3 cellular contexts compared by ENCODE assay signal in the genomic region with DNA sequence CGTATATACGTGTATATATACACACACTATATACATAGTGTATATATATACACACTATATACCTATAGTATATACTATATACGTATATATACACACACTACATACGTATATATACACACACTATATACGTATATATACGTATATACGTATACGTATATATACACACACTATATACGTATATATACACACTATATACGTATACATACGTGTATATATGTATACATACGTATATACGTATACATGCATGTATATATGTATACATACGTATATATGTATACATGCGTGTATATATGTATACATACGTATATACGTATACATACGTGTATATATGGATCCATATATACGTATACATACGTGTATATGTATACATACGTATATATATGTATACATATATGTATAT.
A peak's percentile ranks its signal among the peaks of the same experiment; 100 is the strongest.
TF ChIP-seq lines count a peak whose summit lies in the region.

No MANE protein-coding gene starts in this region.

TF ChIP-seq in SK-N-SH treated with all-trans-retinoic acid at 6 μM for 48 hours, 23 proteins besides CTCF, POLR2A, EP300 and RAD21:
- TF ChIP-seq ZFP3 (CRISPR knock-in tag; IDR thresholded peaks at IDR 0.05) (no peak), GLIS3 (CRISPR knock-in tag; IDR thresholded peaks at IDR 0.05) (no peak), BACH2 (CRISPR knock-in tag; IDR thresholded peaks at IDR 0.05; ENCODE audit: borderline replicate concordance) (peak; percentile 65; the same call in 1 of the 2 replicates), ZFP30 (CRISPR knock-in tag; IDR thresholded peaks at IDR 0.05) (0 out of 2 replicates have a peak, but pooled peaks have one; percentile 51), ISL1 (CRISPR knock-in tag; IDR thresholded peaks at IDR 0.05) (no peak)
- TF ChIP-seq, protein P1, sequence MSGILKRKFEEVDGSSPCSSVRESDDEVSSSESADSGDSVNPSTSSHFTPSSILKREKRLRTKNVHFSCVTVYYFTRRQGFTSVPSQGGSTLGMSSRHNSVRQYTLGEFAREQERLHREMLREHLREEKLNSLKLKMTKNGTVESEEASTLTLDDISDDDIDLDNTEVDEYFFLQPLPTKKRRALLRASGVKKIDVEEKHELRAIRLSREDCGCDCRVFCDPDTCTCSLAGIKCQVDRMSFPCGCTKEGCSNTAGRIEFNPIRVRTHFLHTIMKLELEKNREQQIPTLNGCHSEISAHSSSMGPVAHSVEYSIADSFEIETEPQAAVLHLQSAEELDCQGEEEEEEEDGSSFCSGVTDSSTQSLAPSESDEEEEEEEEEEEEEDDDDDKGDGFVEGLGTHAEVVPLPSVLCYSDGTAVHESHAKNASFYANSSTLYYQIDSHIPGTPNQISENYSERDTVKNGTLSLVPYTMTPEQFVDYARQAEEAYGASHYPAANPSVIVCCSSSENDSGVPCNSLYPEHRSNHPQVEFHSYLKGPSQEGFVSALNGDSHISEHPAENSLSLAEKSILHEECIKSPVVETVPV (CRISPR knock-in tag; IDR thresholded peaks at IDR 0.05): no peak

TF ChIP-seq in SK-N-SH, 30 proteins besides CTCF, POLR2A, EP300 and RAD21:
- TF ChIP-seq EZH2phosphoT487 (IDR thresholded peaks at IDR 0.05; ENCODE audit: borderline replicate concordance, low read depth) (no peak), FOXM1 (IDR thresholded peaks at IDR 0.05; ENCODE audit: low read depth) (no peak), POLR2AphosphoS5 (IDR thresholded peaks at IDR 0.05; ENCODE audit: low read depth, low read length) (no peak), FOSL2 (IDR thresholded peaks at IDR 0.05; ENCODE audit: borderline replicate concordance, low read depth) (no peak), MEF2A (IDR thresholded peaks at IDR 0.05; ENCODE audit: borderline replicate concordance, low read depth) (no peak), RFX5 (IDR thresholded peaks at IDR 0.05; ENCODE audit: low read length) (no peak)
- TF ChIP-seq, protein P2, sequence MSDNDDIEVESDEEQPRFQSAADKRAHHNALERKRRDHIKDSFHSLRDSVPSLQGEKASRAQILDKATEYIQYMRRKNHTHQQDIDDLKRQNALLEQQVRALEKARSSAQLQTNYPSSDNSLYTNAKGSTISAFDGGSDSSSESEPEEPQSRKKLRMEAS (IDR thresholded peaks at IDR 0.05; ENCODE audit: low read depth): no peak
- TF ChIP-seq, protein P3, sequence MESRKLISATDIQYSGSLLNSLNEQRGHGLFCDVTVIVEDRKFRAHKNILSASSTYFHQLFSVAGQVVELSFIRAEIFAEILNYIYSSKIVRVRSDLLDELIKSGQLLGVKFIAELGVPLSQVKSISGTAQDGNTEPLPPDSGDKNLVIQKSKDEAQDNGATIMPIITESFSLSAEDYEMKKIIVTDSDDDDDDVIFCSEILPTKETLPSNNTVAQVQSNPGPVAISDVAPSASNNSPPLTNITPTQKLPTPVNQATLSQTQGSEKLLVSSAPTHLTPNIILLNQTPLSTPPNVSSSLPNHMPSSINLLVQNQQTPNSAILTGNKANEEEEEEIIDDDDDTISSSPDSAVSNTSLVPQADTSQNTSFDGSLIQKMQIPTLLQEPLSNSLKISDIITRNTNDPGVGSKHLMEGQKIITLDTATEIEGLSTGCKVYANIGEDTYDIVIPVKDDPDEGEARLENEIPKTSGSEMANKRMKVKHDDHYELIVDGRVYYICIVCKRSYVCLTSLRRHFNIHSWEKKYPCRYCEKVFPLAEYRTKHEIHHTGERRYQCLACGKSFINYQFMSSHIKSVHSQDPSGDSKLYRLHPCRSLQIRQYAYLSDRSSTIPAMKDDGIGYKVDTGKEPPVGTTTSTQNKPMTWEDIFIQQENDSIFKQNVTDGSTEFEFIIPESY (IDR thresholded peaks at IDR 0.05; ENCODE audit: borderline replicate concordance, low read depth): no peak
- TF ChIP-seq, protein P4, sequence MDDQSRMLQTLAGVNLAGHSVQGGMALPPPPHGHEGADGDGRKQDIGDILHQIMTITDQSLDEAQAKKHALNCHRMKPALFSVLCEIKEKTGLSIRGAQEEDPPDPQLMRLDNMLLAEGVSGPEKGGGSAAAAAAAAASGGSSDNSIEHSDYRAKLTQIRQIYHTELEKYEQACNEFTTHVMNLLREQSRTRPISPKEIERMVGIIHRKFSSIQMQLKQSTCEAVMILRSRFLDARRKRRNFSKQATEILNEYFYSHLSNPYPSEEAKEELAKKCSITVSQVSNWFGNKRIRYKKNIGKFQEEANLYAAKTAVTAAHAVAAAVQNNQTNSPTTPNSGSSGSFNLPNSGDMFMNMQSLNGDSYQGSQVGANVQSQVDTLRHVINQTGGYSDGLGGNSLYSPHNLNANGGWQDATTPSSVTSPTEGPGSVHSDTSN (IDR thresholded peaks at IDR 0.05): no peak
TF ChIP-seq in SK-N-SH: peak in this region for 0.

TF ChIP-seq in K562, 482 proteins besides CTCF, POLR2A, EP300 and RAD21 (continues in another document):
- peak; percentile 85 for TF ChIP-seq ZNF780A (CRISPR knock-in tag; IDR thresholded peaks at IDR 0.05)
- peak; percentile 41 for TF ChIP-seq ZNF239 (CRISPR knock-in tag; IDR thresholded peaks at IDR 0.05)
- TF ChIP-seq, protein P5, sequence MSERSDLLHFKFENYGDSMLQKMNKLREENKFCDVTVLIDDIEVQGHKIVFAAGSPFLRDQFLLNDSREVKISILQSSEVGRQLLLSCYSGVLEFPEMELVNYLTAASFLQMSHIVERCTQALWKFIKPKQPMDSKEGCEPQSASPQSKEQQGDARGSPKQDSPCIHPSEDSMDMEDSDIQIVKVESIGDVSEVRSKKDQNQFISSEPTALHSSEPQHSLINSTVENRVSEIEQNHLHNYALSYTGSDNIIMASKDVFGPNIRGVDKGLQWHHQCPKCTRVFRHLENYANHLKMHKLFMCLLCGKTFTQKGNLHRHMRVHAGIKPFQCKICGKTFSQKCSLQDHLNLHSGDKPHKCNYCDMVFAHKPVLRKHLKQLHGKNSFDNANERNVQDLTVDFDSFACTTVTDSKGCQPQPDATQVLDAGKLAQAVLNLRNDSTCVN (CRISPR knock-in tag; IDR thresholded peaks at IDR 0.05): no peak
- TF ChIP-seq, protein P6, sequence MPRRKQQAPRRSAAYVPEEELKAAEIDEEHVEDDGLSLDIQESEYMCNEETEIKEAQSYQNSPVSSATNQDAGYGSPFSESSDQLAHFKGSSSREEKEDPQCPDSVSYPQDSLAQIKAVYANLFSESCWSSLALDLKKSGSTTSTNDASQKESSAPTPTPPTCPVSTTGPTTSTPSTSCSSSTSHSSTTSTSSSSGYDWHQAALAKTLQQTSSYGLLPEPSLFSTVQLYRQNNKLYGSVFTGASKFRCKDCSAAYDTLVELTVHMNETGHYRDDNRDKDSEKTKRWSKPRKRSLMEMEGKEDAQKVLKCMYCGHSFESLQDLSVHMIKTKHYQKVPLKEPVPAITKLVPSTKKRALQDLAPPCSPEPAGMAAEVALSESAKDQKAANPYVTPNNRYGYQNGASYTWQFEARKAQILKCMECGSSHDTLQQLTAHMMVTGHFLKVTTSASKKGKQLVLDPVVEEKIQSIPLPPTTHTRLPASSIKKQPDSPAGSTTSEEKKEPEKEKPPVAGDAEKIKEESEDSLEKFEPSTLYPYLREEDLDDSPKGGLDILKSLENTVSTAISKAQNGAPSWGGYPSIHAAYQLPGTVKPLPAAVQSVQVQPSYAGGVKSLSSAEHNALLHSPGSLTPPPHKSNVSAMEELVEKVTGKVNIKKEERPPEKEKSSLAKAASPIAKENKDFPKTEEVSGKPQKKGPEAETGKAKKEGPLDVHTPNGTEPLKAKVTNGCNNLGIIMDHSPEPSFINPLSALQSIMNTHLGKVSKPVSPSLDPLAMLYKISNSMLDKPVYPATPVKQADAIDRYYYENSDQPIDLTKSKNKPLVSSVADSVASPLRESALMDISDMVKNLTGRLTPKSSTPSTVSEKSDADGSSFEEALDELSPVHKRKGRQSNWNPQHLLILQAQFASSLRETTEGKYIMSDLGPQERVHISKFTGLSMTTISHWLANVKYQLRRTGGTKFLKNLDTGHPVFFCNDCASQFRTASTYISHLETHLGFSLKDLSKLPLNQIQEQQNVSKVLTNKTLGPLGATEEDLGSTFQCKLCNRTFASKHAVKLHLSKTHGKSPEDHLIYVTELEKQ (CRISPR knock-in tag; IDR thresholded peaks at IDR 0.05): peak; percentile 87
- peak; percentile 88; the same call in 1 of the 2 replicates for TF ChIP-seq CHCHD3 (CRISPR knock-in tag; IDR thresholded peaks at IDR 0.05)
- TF ChIP-seq, protein P7, sequence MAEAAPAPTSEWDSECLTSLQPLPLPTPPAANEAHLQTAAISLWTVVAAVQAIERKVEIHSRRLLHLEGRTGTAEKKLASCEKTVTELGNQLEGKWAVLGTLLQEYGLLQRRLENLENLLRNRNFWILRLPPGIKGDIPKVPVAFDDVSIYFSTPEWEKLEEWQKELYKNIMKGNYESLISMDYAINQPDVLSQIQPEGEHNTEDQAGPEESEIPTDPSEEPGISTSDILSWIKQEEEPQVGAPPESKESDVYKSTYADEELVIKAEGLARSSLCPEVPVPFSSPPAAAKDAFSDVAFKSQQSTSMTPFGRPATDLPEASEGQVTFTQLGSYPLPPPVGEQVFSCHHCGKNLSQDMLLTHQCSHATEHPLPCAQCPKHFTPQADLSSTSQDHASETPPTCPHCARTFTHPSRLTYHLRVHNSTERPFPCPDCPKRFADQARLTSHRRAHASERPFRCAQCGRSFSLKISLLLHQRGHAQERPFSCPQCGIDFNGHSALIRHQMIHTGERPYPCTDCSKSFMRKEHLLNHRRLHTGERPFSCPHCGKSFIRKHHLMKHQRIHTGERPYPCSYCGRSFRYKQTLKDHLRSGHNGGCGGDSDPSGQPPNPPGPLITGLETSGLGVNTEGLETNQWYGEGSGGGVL (CRISPR knock-in tag; IDR thresholded peaks at IDR 0.05): peak; percentile 45; the same call in 1 of the 2 replicates
- 0 out of 2 replicates have a peak, but pooled peaks have one; percentile 54 for TF ChIP-seq ZNF764 (CRISPR knock-in tag; IDR thresholded peaks at IDR 0.05; ENCODE audit: low read depth)
- no peak for TF ChIP-seq POLR2B (IDR thresholded peaks at IDR 0.05; ENCODE audit: low read depth, partially characterized antibody)
- peak; percentile 89 for TF ChIP-seq ZNF3 (CRISPR knock-in tag; IDR thresholded peaks at IDR 0.05)
- no peak for TF ChIP-seq FOXM1 (IDR thresholded peaks at IDR 0.05; ENCODE audit: low read depth)
- TF ChIP-seq FOXM1 (CRISPR knock-in tag; IDR thresholded peaks at IDR 0.05; ENCODE audit: low read depth): no peak
- TF ChIP-seq JUNB (CRISPR knock-in tag; conservative IDR thresholded peaks at IDR 0.05): peak; percentile 85
- TF ChIP-seq, protein P8, sequence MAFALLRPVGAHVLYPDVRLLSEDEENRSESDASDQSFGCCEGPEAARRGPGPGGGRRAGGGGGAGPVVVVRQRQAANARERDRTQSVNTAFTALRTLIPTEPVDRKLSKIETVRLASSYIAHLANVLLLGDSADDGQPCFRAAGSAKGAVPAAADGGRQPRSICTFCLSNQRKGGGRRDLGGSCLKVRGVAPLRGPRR (CRISPR knock-in tag; IDR thresholded peaks at IDR 0.05): peak; percentile 99
- TF ChIP-seq ZNF384 (IDR thresholded peaks at IDR 0.05; ENCODE audit: low read depth, low read length): no peak
- no peak for TF ChIP-seq MYC (IDR thresholded peaks at IDR 0.05; ENCODE audit: low read depth, low read length)
- TF ChIP-seq MYC (CRISPR knock-in tag; IDR thresholded peaks at IDR 0.05; ENCODE audit: borderline replicate concordance, low read depth): peak; percentile 96
- peak; percentile 100 for TF ChIP-seq SLC30A9 (CRISPR knock-in tag; IDR thresholded peaks at IDR 0.05)
- TF ChIP-seq, protein P9, sequence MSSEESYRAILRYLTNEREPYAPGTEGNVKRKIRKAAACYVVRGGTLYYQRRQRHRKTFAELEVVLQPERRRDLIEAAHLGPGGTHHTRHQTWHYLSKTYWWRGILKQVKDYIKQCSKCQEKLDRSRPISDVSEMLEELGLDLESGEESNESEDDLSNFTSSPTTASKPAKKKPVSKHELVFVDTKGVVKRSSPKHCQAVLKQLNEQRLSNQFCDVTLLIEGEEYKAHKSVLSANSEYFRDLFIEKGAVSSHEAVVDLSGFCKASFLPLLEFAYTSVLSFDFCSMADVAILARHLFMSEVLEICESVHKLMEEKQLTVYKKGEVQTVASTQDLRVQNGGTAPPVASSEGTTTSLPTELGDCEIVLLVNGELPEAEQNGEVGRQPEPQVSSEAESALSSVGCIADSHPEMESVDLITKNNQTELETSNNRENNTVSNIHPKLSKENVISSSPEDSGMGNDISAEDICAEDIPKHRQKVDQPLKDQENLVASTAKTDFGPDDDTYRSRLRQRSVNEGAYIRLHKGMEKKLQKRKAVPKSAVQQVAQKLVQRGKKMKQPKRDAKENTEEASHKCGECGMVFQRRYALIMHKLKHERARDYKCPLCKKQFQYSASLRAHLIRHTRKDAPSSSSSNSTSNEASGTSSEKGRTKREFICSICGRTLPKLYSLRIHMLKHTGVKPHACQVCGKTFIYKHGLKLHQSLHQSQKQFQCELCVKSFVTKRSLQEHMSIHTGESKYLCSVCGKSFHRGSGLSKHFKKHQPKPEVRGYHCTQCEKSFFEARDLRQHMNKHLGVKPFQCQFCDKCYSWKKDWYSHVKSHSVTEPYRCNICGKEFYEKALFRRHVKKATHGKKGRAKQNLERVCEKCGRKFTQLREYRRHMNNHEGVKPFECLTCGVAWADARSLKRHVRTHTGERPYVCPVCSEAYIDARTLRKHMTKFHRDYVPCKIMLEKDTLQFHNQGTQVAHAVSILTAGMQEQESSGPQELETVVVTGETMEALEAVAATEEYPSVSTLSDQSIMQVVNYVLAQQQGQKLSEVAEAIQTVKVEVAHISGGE (CRISPR knock-in tag; IDR thresholded peaks at IDR 0.05): peak in 1 of 3 experiments; percentile 88; a peak in 2 of 6 replicates
- TF ChIP-seq PPARD (CRISPR knock-in tag; IDR thresholded peaks at IDR 0.05): peak; percentile 98
- TF ChIP-seq, protein P10, sequence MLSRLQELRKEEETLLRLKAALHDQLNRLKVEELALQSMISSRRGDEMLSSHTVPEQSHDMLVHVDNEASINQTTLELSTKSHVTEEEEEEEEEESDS (CRISPR knock-in tag; IDR thresholded peaks at IDR 0.05): peak; percentile 73
- 0 out of 2 replicates have a peak, but pooled peaks have one; percentile 66 for TF ChIP-seq NR4A1 (CRISPR knock-in tag; IDR thresholded peaks at IDR 0.05)
- TF ChIP-seq NR4A1 (tag; IDR thresholded peaks at IDR 0.05): peak; percentile 93
- peak; percentile 68; the same call in 1 of the 2 replicates for TF ChIP-seq ZSCAN32 (CRISPR knock-in tag; IDR thresholded peaks at IDR 0.05)
- TF ChIP-seq, protein P11, sequence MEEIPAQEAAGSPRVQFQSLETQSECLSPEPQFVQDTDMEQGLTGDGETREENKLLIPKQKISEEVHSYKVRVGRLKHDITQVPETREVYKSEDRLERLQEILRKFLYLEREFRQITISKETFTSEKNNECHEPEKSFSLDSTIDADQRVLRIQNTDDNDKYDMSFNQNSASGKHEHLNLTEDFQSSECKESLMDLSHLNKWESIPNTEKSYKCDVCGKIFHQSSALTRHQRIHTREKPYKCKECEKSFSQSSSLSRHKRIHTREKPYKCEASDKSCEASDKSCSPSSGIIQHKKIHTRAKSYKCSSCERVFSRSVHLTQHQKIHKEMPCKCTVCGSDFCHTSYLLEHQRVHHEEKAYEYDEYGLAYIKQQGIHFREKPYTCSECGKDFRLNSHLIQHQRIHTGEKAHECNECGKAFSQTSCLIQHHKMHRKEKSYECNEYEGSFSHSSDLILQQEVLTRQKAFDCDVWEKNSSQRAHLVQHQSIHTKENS (CRISPR knock-in tag; IDR thresholded peaks at IDR 0.05): peak; percentile 87
- no peak for TF ChIP-seq ERF (CRISPR knock-in tag; IDR thresholded peaks at IDR 0.05)
- TF ChIP-seq ZFP30 (CRISPR knock-in tag; IDR thresholded peaks at IDR 0.05; ENCODE audit: borderline replicate concordance): peak; percentile 96
